ENCODE assay signal across 20 cellular contexts in the genomic region with DNA sequence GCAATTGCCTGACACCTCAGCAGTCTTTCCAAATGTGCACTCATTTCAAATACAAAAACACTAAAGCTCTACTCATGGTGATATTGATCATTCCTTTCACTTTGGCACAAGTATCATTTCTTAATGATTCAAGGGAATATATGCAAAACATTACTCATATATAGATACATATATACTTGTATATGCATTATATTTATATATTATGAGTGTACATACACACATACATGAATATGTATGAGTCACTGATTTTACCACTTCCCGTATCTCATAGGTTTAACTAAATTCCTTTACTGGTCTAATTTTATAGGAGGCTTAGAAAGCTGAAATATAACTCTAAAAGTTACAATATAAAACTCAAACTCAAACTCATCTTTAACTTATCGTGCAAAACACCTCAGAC.
DNase-seq lines count a peak whose midpoint lies in the region; ATAC-seq, FAIRE-seq and TF ChIP-seq lines count a peak whose summit lies in the region.
"Had no signal": no experiment of that assay in that cellular context is flagged by ENCODE, and none has a peak within 500 bp of the region (broad histone marks: within the 10 kb centered on the region; RNA-seq: fewer than 3 reads in every experiment).

No MANE protein-coding gene starts in this region.

- FAIRE-seq in A549 (lab: Jason Lieb, UNC) = no peak
- FAIRE-seq: GM12891, GM18507, H54 had no signal

- no peaks in the 10 kb centered on the region for H3K9me3 ChIP-seq in A549
- no peaks in the 10 kb centered on the region for H3K9me3 ChIP-seq in MM.1S (replicated peaks; ENCODE audit: insufficient read depth, low read length)
- no peaks in the 10 kb centered on the region for H3K9me3 ChIP-seq in RWPE2 (ENCODE audit: severe bottlenecking)
- H3K9me3 ChIP-seq: Caco-2, HAP-1 had no signal

- H3K9ac ChIP-seq in MM.1S (ENCODE audit: low read length) = no peak overlapping the region

- POLR2A ChIA-PET in A549 (lab: Yijun Ruan, JAX) = no interaction called here

- no peak for DNase-seq in A549 (ENCODE audit: low read depth in 1 of 2, low spot score in 1 of 2)
- DNase-seq in HCEC 1CT = peak; percentile 45
- no peak for DNase-seq in MM.1S
- DNase-seq in RWPE2 (ENCODE audit: low spot score) = no peak
- no peak for DNase-seq in OCI-M2 (lab: John Stamatoyannopoulos, UW; ENCODE audit: unreplicated experiment)
- DNase-seq in NCI-H69 (lab: John Stamatoyannopoulos, UW) = no peak
- DNase-seq in activated CD8-positive, alpha-beta memory T cell treated with anti-CD3 and anti-CD28 coated beads, Interleukin-2, amount 50 U/mL, for 48 hours = no peak
- DNase-seq: 8988T; C1 segment of cervical spinal cord; Caco-2; CD4-positive, alpha-beta memory T cell; DMS153; DND-41; GF-D8; GOT3 had no signal

- no peak for TF ChIP-seq EP300 in A549 (IDR thresholded peaks at IDR 0.05)

- 43% methylated on average over 2 of the region's 2 CpGs for WGBS in A549 (ENCODE audit: missing lambda C conversion rate)

- TF ChIP-seq POLR2A in A549 (IDR thresholded peaks at IDR 0.05; ENCODE audit: low read length) = no peak

- H3K4me2 ChIP-seq in A549 (no peak overlapping the region), MM.1S (ENCODE audit: low read depth, low read length) (0 out of 2 replicates have a peak overlapping the region, but pooled peaks have one; percentile 9)

- peaks cover 12% of the 10 kb centered on the region for H3F3A ChIP-seq in MM.1S (ENCODE audit: insufficient read depth, low read length)

- H3K4me3 ChIP-seq in A549 = no peak overlapping the region
- H3K4me3 ChIP-seq in MM.1S (ENCODE audit: low read length) = no peak overlapping the region
- no peak overlapping the region for H3K4me3 ChIP-seq in RWPE2 (ENCODE audit: severe bottlenecking)
- H3K4me3 ChIP-seq: HAP-1 had no signal

- TF ChIP-seq CTCF in A549 (IDR thresholded peaks at IDR 0.05) (no peak), MM.1S (IDR thresholded peaks at IDR 0.05; ENCODE audit: low read length) (no peak), RWPE2 (IDR thresholded peaks at IDR 0.05; ENCODE audit: poor library complexity, severe bottlenecking) (no peak)

- no peak for TF ChIP-seq RAD21 in A549 (conservative IDR thresholded peaks at IDR 0.05 in 1 of 2, IDR thresholded peaks at IDR 0.05 in 1 of 2)

- H3K27me3 ChIP-seq in MM.1S (replicated peaks; ENCODE audit: insufficient read depth, low read length) (no peaks in the 10 kb centered on the region), RWPE2 (ENCODE audit: insufficient read depth, poor library complexity, severe bottlenecking) (no peaks in the 10 kb centered on the region)

- ATAC-seq in A549 (no peak), RWPE2 (ENCODE audit: low read depth) (peak; percentile 60; the same call in 2 of the 3 replicates), HG02642 (IDR thresholded peaks at IDR 0.05; ENCODE audit: poor library complexity, unreplicated experiment) (no peak)

- H4K20me1 ChIP-seq in MM.1S (ENCODE audit: insufficient read depth, low read length) = no peaks in the 10 kb centered on the region

- H3K4me1 ChIP-seq in A549 (no peaks in the 10 kb centered on the region), MM.1S (ENCODE audit: low read length) (peaks cover 16% of the 10 kb centered on the region; the same call in 1 of the 2 replicates), RWPE2 (ENCODE audit: insufficient read depth, poor library complexity, severe bottlenecking) (peaks cover 7% of the 10 kb centered on the region)
- H3K4me1 ChIP-seq: Caco-2, HAP-1 had no signal

- peaks cover 88% of the 10 kb centered on the region for H3K79me2 ChIP-seq in MM.1S (ENCODE audit: low read length)

- CTCF ChIA-PET in A549 (lab: Yijun Ruan, JAX) = no interaction called here

- H3K9me2 ChIP-seq in MM.1S (replicated peaks; ENCODE audit: insufficient read depth, low read length) = no peaks in the 10 kb centered on the region

- no peak overlapping the region for H2AFZ ChIP-seq in MM.1S (ENCODE audit: low read length)

- H3K36me3 ChIP-seq in MM.1S (replicated peaks; ENCODE audit: insufficient read depth, low read length) (0 out of 2 replicates have a peak, but pooled peaks cover 2% of the 10 kb centered on the region), RWPE2 (ENCODE audit: low read depth) (no peaks in the 10 kb centered on the region)
- H3K36me3 ChIP-seq: HAP-1 had no signal

- H3K27ac ChIP-seq in A549 = no peak overlapping the region
- no peak overlapping the region for H3K27ac ChIP-seq in MM.1S (ENCODE audit: low read length)
- H3K27ac ChIP-seq in RWPE2 (ENCODE audit: poor library complexity, severe bottlenecking) = no peak overlapping the region

TF ChIP-seq in A549, 52 proteins besides CTCF, POLR2A, EP300 and RAD21:
- TF ChIP-seq, protein P1, sequence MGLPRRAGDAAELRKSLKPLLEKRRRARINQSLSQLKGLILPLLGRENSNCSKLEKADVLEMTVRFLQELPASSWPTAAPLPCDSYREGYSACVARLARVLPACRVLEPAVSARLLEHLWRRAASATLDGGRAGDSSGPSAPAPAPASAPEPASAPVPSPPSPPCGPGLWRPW (IDR thresholded peaks at IDR 0.05) = no peak
- no peak for TF ChIP-seq NFE2L2 (conservative IDR thresholded peaks at IDR 0.05; ENCODE audit: low read length)
- no peak for TF ChIP-seq FOSL2 (IDR thresholded peaks at IDR 0.05)
- TF ChIP-seq FOSL2 (CRISPR knock-in tag; IDR thresholded peaks at IDR 0.05) = 0 out of 2 replicates have a peak, but pooled peaks have one; percentile 16
